28 cellular contexts compared by ENCODE assay signal in the genomic region with DNA sequence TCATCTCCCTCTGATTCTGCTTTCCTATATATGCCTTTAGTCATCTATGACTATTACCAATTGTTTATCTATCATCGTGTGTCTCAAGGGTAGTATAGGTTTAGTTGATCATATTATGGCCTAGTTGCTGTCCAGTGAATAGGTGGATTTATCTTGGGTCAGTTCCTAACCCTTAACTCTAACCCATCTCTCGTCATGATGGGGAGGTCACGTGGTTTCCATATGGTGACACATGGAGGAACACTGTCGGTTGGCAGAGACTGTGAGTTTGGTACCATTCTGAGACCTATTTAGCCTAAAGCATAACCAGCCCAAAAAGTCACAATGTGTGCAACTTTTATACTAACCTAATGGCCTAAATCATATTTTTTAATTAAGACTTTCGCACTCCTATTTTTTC.
"Had no signal": no experiment of that assay in that cellular context is flagged by ENCODE, and none has a peak within 500 bp of the region (broad histone marks: within the 10 kb centered on the region; RNA-seq: fewer than 3 reads in every experiment).

No MANE protein-coding gene starts in this region.

- H3K27ac ChIP-seq: colonic mucosa, coronary artery, dorsolateral prefrontal cortex, epithelial cell of prostate, esophagus muscularis mucosa, esophagus squamous epithelium, foreskin keratinocyte, gastrocnemius medialis, gastroesophageal sphincter, heart left ventricle, heart right ventricle, hepatocyte had no signal

- ATAC-seq: effector memory CD8-positive, alpha-beta T cell; esophagus mucosa; foreskin keratinocyte; gastrocnemius medialis; gastroesophageal sphincter; heart left ventricle; heart right ventricle had no signal

- H3K36me3 ChIP-seq: colonic mucosa, esophagus muscularis mucosa, esophagus squamous epithelium, gastrocnemius medialis, gastroesophageal sphincter, heart left ventricle, heart right ventricle had no signal

- H3K27me3 ChIP-seq: colonic mucosa, dorsolateral prefrontal cortex, esophagus muscularis mucosa, esophagus squamous epithelium, foreskin keratinocyte, gastrocnemius medialis, gastroesophageal sphincter, heart left ventricle, heart right ventricle, hepatocyte had no signal

- H3K79me2 ChIP-seq: hepatocyte had no signal

- H3K4me3 ChIP-seq: colonic mucosa, coronary artery, dorsolateral prefrontal cortex, esophagus muscularis mucosa, esophagus squamous epithelium, gastrocnemius medialis, gastroesophageal sphincter, heart left ventricle, heart right ventricle, hepatocyte had no signal

- H3K9me3 ChIP-seq: colonic mucosa, esophagus muscularis mucosa, esophagus squamous epithelium, gastrocnemius medialis, gastroesophageal sphincter, heart left ventricle had no signal

- DNase-seq: colonic mucosa; cortex of kidney; dermis blood vessel endothelial cell; dorsolateral prefrontal cortex; effector CD4-positive, alpha-beta T cell; effector CD8-positive, alpha-beta T cell; effector memory CD4-positive, alpha-beta T cell; effector memory CD8-positive, alpha-beta T cell; endodermal cell; erythroblast; esophagus squamous epithelium; foreskin fibroblast; foreskin keratinocyte; foreskin melanocyte; gastrocnemius medialis; glutamatergic neuron; head of caudate nucleus; heart left ventricle; heart right ventricle had no signal

- FAIRE-seq: endometrium, endothelial cell of umbilical vein, frontal cortex had no signal

- H3K4me2 ChIP-seq: hepatocyte had no signal

- H3K4me1 ChIP-seq: colonic mucosa, esophagus squamous epithelium, foreskin keratinocyte, gastrocnemius medialis, heart left ventricle, heart right ventricle had no signal

- H2AFZ ChIP-seq: hepatocyte had no signal
